Comparison of ENCODE assay signal across 10 cellular contexts in genomic region chr6:119463081-119463626, GRCh38.
DNase-seq lines count a peak whose midpoint lies in the region; ATAC-seq, FAIRE-seq and TF ChIP-seq lines count a peak whose summit lies in the region.
"Had no signal": no experiment of that assay in that cellular context is flagged by ENCODE, and none has a peak within 500 bp of the region (broad histone marks: within the 10 kb centered on the region; RNA-seq: fewer than 3 reads in every experiment).

No MANE protein-coding gene starts in this region.

- FAIRE-seq in GM12891 (lab: Jason Lieb, UNC) (peak; percentile 90), small intestine (lab: Jason Lieb, UNC) (no peak)

- no peaks in the 10 kb centered on the region for H4K20me1 ChIP-seq in OCI-LY3 (ENCODE audit: insufficient read depth, low read length)
- H4K20me1 ChIP-seq in Karpas-422 (ENCODE audit: insufficient read depth, low read depth, low read length) = no peaks in the 10 kb centered on the region

- 0 out of 2 replicates have a peak overlapping the region, but pooled peaks have one; percentile 45 for H2AFZ ChIP-seq in OCI-LY3 (ENCODE audit: low read depth, low read length)
- no peak overlapping the region for H2AFZ ChIP-seq in Karpas-422 (ENCODE audit: low read length)

- no peak for DNase-seq in GM12891 (ENCODE audit: insufficient read length, low spot score)
- no peak for DNase-seq in GM03348 (ENCODE audit: low spot score)
- DNase-seq in pons (ENCODE audit: low spot score) = no peak
- no peak for DNase-seq in small intestine
- no peak for DNase-seq in Karpas-422
- DNase-seq: mucosa of descending colon had no signal

- peak overlapping the region; percentile 29 for H3K4me3 ChIP-seq in OCI-LY3 (ENCODE audit: low read length)
- H3K4me3 ChIP-seq in small intestine (ENCODE audit: low read depth in 1 of 2, low read length in 2 of 2) = no peak overlapping the region
- no peak overlapping the region for H3K4me3 ChIP-seq in Karpas-422 (ENCODE audit: low read length)
- H3K4me3 ChIP-seq: mucosa of descending colon had no signal

- H3K27me3 ChIP-seq in OCI-LY3 (ENCODE audit: low read depth, low read length) (no peaks in the 10 kb centered on the region), small intestine (ENCODE audit: control insufficient read depth in 2 of 2, insufficient read depth in 2 of 2, low read length in 2 of 2) (no peaks in the 10 kb centered on the region), Karpas-422 (ENCODE audit: low read length) (no peaks in the 10 kb centered on the region)

- peaks cover 10% of the 10 kb centered on the region for H3K36me3 ChIP-seq in OCI-LY3 (replicated peaks; ENCODE audit: low read depth, low read length)
- no peaks in the 10 kb centered on the region for H3K36me3 ChIP-seq in small intestine (ENCODE audit: control insufficient read depth in 2 of 2, insufficient read depth in 2 of 2, low read length in 2 of 2)
- H3K36me3 ChIP-seq in Karpas-422 (ENCODE audit: insufficient read depth, low read length) = no peaks in the 10 kb centered on the region

- H3K27ac ChIP-seq in OCI-LY3 (ENCODE audit: low read length) (peak overlapping the region; percentile 90), small intestine (ENCODE audit: low read depth in 1 of 2, low read length in 1 of 2) (peak overlapping the region in 1 of 2 donors; percentile 1), Karpas-422 (ENCODE audit: low read length) (no peak overlapping the region)
- H3K27ac ChIP-seq: HL-60 had no signal

- H3K4me2 ChIP-seq in OCI-LY3 (ENCODE audit: low read length) (peak overlapping the region; percentile 59), Karpas-422 (ENCODE audit: low read depth, low read length, poor library complexity, severe bottlenecking) (no peak overlapping the region)

- TF ChIP-seq CTCF in OCI-LY3 (IDR thresholded peaks at IDR 0.05; ENCODE audit: low read depth, low read length) = no peak

- TF ChIP-seq POLR2A in GM12891 (IDR thresholded peaks at IDR 0.05; ENCODE audit: low read depth, low read length) = no peak

- 68 to 82% (median 80%) methylated on average over 4 of the region's 4 CpGs for WGBS in small intestine, 3 donors

- no peaks in the 10 kb centered on the region for H3K9me2 ChIP-seq in Karpas-422 (replicated peaks; ENCODE audit: insufficient read depth, low read length)

- H3K9ac ChIP-seq in OCI-LY3 (ENCODE audit: low read length) = peak overlapping the region; percentile 41; the same call in 1 of the 2 replicates
- H3K9ac ChIP-seq in Karpas-422 (ENCODE audit: low read length) = no peak overlapping the region

- H3K9me3 ChIP-seq in OCI-LY3 (ENCODE audit: insufficient read depth, low read length) = peaks cover 6% of the 10 kb centered on the region; the same call in 1 of the 2 replicates
- no peaks in the 10 kb centered on the region for H3K9me3 ChIP-seq in small intestine (ENCODE audit: control insufficient read depth, low read depth)
- no peaks in the 10 kb centered on the region for H3K9me3 ChIP-seq in Karpas-422 (ENCODE audit: low read length)
- H3K9me3 ChIP-seq: mucosa of descending colon had no signal

- ATAC-seq in GM19324 (IDR thresholded peaks at IDR 0.05; ENCODE audit: low FRiP score, unreplicated experiment) (peak; percentile 65), HG02885 (IDR thresholded peaks at IDR 0.05; ENCODE audit: poor library complexity, unreplicated experiment) (peak; percentile 82)
- ATAC-seq: mucosa of descending colon had no signal

- H3K79me2 ChIP-seq in OCI-LY3 (ENCODE audit: low read length) (no peaks in the 10 kb centered on the region), Karpas-422 (ENCODE audit: low read length) (no peaks in the 10 kb centered on the region)

- H3K4me1 ChIP-seq in OCI-LY3 (ENCODE audit: low read length) = peaks cover 39% of the 10 kb centered on the region
- peaks cover 0 to 3% of the 10 kb centered on the region in 2 donors for H3K4me1 ChIP-seq in small intestine (ENCODE audit: control insufficient read depth in 2 of 2, insufficient read depth in 1 of 2, low read depth in 1 of 2, low read length in 1 of 2)
- H3K4me1 ChIP-seq in Karpas-422 (ENCODE audit: low read length) = no peaks in the 10 kb centered on the region

TF ChIP-seq in GM12891, 5 proteins besides CTCF, POLR2A, EP300 and RAD21:
- no peak for TF ChIP-seq SPI1 (IDR thresholded peaks at IDR 0.05; ENCODE audit: low read depth, low read length)
